Comparison of ENCODE assay signal across 22 cellular contexts in genomic region chr11:34379539-34379938, GRCh38. TPM values are rescaled to one million over a fixed set of nuclear protein-coding genes. Genes with fewer than 3 reads are reported as not detected.
DNase-seq lines count a peak whose midpoint lies in the region; ATAC-seq, FAIRE-seq and TF ChIP-seq lines count a peak whose summit lies in the region.
"Had no signal": no experiment of that assay in that cellular context is flagged by ENCODE, and none has a peak within 500 bp of the region (broad histone marks: within the 10 kb centered on the region; RNA-seq: fewer than 3 reads in every experiment).

No MANE protein-coding gene starts in this region.

- peaks cover 27% of the 10 kb centered on the region for H3K9me3 ChIP-seq in Loucy (ENCODE audit: insufficient read depth, low read depth, low read length)
- peaks cover 8% of the 10 kb centered on the region for H3K9me3 ChIP-seq in astrocyte (ENCODE audit: insufficient read depth, low read depth, low read length)
- H3K9me3 ChIP-seq in liver (ENCODE audit: control insufficient read depth in 4 of 4, low read length in 3 of 4) = peaks cover 3 to 11% (median 4%) of the 10 kb centered on the region in 4 donors

- peaks cover 19% of the 10 kb centered on the region for H3K9me3 Mint-ChIP-seq in astrocyte (ENCODE audit: unreplicated experiment)
- H3K9me3 Mint-ChIP-seq in stimulated activated memory B cell treated with anti-CD40 and anti-IgM and Interleukin-4, amounts not matched to agents 10 μg/mL and 1 μg/mL and 100 μg/mL, for 72 hours = peaks cover 14% of the 10 kb centered on the region
- peaks cover 24% of the 10 kb centered on the region for H3K9me3 Mint-ChIP-seq in activated CD8-positive, alpha-beta T cell treated with anti-CD3 and anti-CD28 coated beads, Interleukin-2, amount 10 ng/mL, durations not matched to agents 7 days and 5 days (ENCODE audit: insufficient read depth)

- no peaks in the 10 kb centered on the region for H3K36me3 ChIP-seq in Loucy (ENCODE audit: insufficient read depth, low read length)
- H3K36me3 ChIP-seq in astrocyte (ENCODE audit: insufficient read depth, low read length) = no peaks in the 10 kb centered on the region
- no peaks in the 10 kb centered on the region for H3K36me3 ChIP-seq in liver (ENCODE audit: control insufficient read depth in 4 of 4, insufficient read depth in 3 of 4, low read depth in 1 of 4, low read length in 3 of 4)
- H3K36me3 ChIP-seq: Peyer's patch, SJSA1 had no signal

- H3K27me3 ChIP-seq in Loucy (ENCODE audit: insufficient read depth, low read length, poor library complexity, severe bottlenecking) (no peaks in the 10 kb centered on the region), astrocyte (ENCODE audit: insufficient read depth, low read length) (no peaks in the 10 kb centered on the region), liver (ENCODE audit: control insufficient read depth in 4 of 4, insufficient read depth in 4 of 4, low read length in 3 of 4) (no peaks in the 10 kb centered on the region)
- H3K27me3 ChIP-seq: BLaER1 treated with 17β-estradiol and CSF1 and Interleukin-3, amounts not matched to agents 10 nM and 100 nM; Peyer's patch; SJSA1 had no signal

- H3K27ac ChIP-seq in astrocyte (ENCODE audit: low read depth, low read length) = peak overlapping the region; percentile 47
- H3K27ac ChIP-seq in liver (ENCODE audit: low read depth in 1 of 2, low read length in 2 of 2) = peak overlapping the region in 1 of 2 donors; percentile 27
- H3K27ac ChIP-seq: BLaER1 treated with 17β-estradiol and CSF1 and Interleukin-3, amounts not matched to agents 10 nM and 100 nM; Peyer's patch; SJSA1 had no signal

- CTCF ChIA-PET in activated CD8-positive, alpha-beta T cell treated with anti-CD3 and anti-CD28 coated beads, Interleukin-2, amount 10 ng/mL, durations not matched to agents 7 days and 5 days (lab: Charles Lee) = no interaction called here

- DNase-seq in astrocyte (ENCODE audit: low read depth) = no peak
- no peak for DNase-seq in NCI-H1105 (lab: John Stamatoyannopoulos, UW)
- no peak for DNase-seq in activated CD8-positive, alpha-beta T cell treated with anti-CD3 and anti-CD28 coated beads, Interleukin-2, amount 10 ng/mL, durations not matched to agents 7 days and 5 days
- no peak for DNase-seq in GM10266 (ENCODE audit: extremely low spot score)
- DNase-seq: ACHN; Caco-2; CD4-positive, alpha-beta memory T cell; DND-41; Karpas-422; NCI-H1417; NCI-H1694 treated with DMSO at 0.1 percent for 48 hours; NCI-H446; NCI-H526; Peyer's patch had no signal

- H3F3A ChIP-seq in Loucy (ENCODE audit: low read depth) = peaks cover 8% of the 10 kb centered on the region; the same call in 1 of the 2 replicates

- H3K79me2 ChIP-seq in Loucy (ENCODE audit: insufficient read depth, low read length) (no peaks in the 10 kb centered on the region), astrocyte (ENCODE audit: insufficient read depth, low read length) (no peaks in the 10 kb centered on the region)

- peaks cover 8% of the 10 kb centered on the region for H3K4me1 Mint-ChIP-seq in astrocyte (ENCODE audit: low read depth, unreplicated experiment)
- H3K4me1 Mint-ChIP-seq in stimulated activated memory B cell treated with anti-CD40 and anti-IgM and Interleukin-4, amounts not matched to agents 10 μg/mL and 1 μg/mL and 100 μg/mL, for 72 hours = no peaks in the 10 kb centered on the region
- peaks cover 2% of the 10 kb centered on the region for H3K4me1 Mint-ChIP-seq in activated CD8-positive, alpha-beta T cell treated with anti-CD3 and anti-CD28 coated beads, Interleukin-2, amount 10 ng/mL, durations not matched to agents 7 days and 5 days (ENCODE audit: low read depth)
- H3K4me1 Mint-ChIP-seq: CD4-positive, alpha-beta memory T cell had no signal

- WGBS in liver = 31% methylated on average over 1 of the region's 1 CpG

- H3K36me3 Mint-ChIP-seq in astrocyte (ENCODE audit: low read depth, unreplicated experiment) = peaks cover 3% of the 10 kb centered on the region
- peaks cover 8% of the 10 kb centered on the region for H3K36me3 Mint-ChIP-seq in stimulated activated memory B cell treated with anti-CD40 and anti-IgM and Interleukin-4, amounts not matched to agents 10 μg/mL and 1 μg/mL and 100 μg/mL, for 72 hours
- peaks cover 7% of the 10 kb centered on the region for H3K36me3 Mint-ChIP-seq in activated CD8-positive, alpha-beta T cell treated with anti-CD3 and anti-CD28 coated beads, Interleukin-2, amount 10 ng/mL, durations not matched to agents 7 days and 5 days (ENCODE audit: low read depth)

- no peak for ATAC-seq in stimulated activated memory B cell treated with anti-CD40 and anti-IgM and Interleukin-4, amounts not matched to agents 10 μg/mL and 1 μg/mL and 100 μg/mL, for 72 hours
- no peak for ATAC-seq in activated CD8-positive, alpha-beta T cell treated with anti-CD3 and anti-CD28 coated beads, Interleukin-2, amount 10 ng/mL, durations not matched to agents 7 days and 5 days
- ATAC-seq: Right ventricle myocardium inferior had no signal

- no peak for FAIRE-seq in astrocyte (lab: Jason Lieb, UNC)
- FAIRE-seq: G401.6, GM19239 had no signal

- H3K27me3 Mint-ChIP-seq in astrocyte (ENCODE audit: low read depth, unreplicated experiment) = no peaks in the 10 kb centered on the region
- H3K27me3 Mint-ChIP-seq in stimulated activated memory B cell treated with anti-CD40 and anti-IgM and Interleukin-4, amounts not matched to agents 10 μg/mL and 1 μg/mL and 100 μg/mL, for 72 hours = peaks cover 19% of the 10 kb centered on the region
- H3K27me3 Mint-ChIP-seq in activated CD8-positive, alpha-beta T cell treated with anti-CD3 and anti-CD28 coated beads, Interleukin-2, amount 10 ng/mL, durations not matched to agents 7 days and 5 days (ENCODE audit: low read depth) = peaks cover 7% of the 10 kb centered on the region

- H3K4me2 ChIP-seq in Loucy (ENCODE audit: low read depth, low read length, poor library complexity, severe bottlenecking) (peak overlapping the region; percentile 60), astrocyte (ENCODE audit: low read length) (no peak overlapping the region)
- H3K4me2 ChIP-seq: BLaER1 treated with 17β-estradiol and CSF1 and Interleukin-3, amounts not matched to agents 10 nM and 100 nM had no signal

- peaks cover 22% of the 10 kb centered on the region for H3K4me1 ChIP-seq in Loucy (ENCODE audit: insufficient read depth, low read length, poor library complexity, severe bottlenecking)
- peaks cover 7% of the 10 kb centered on the region for H3K4me1 ChIP-seq in astrocyte (ENCODE audit: insufficient read depth, low read length)
- H3K4me1 ChIP-seq in liver (ENCODE audit: control insufficient read depth in 4 of 4, insufficient read depth in 4 of 4, low read length in 3 of 4) = peaks cover 2 to 14% (median 6%) of the 10 kb centered on the region in 4 donors
- H3K4me1 ChIP-seq: BLaER1 treated with 17β-estradiol and CSF1 and Interleukin-3, amounts not matched to agents 10 nM and 100 nM; Caco-2; Peyer's patch had no signal

- H3K9ac ChIP-seq in Loucy (ENCODE audit: low read depth, low read length, poor library complexity, severe bottlenecking) = peak overlapping the region; percentile 6
- no peak overlapping the region for H3K9ac ChIP-seq in astrocyte (ENCODE audit: low read length)
- no peak overlapping the region for H3K9ac ChIP-seq in liver (ENCODE audit: low read depth in 1 of 2, low read length in 2 of 2)
- H3K9ac ChIP-seq: BLaER1 treated with 17β-estradiol and CSF1 and Interleukin-3, amounts not matched to agents 10 nM and 100 nM had no signal

- H2AFZ ChIP-seq in Loucy (ENCODE audit: low read length) (no peak overlapping the region), astrocyte (ENCODE audit: low read depth, low read length) (no peak overlapping the region)

- POLR2A ChIA-PET in activated CD8-positive, alpha-beta T cell treated with anti-CD3 and anti-CD28 coated beads, Interleukin-2, amount 10 ng/mL, durations not matched to agents 7 days and 5 days (lab: Charles Lee) = no interaction called here

- H4K20me1 ChIP-seq in Loucy (ENCODE audit: insufficient read depth, low read length, poor library complexity, severe bottlenecking) (no peaks in the 10 kb centered on the region), astrocyte (ENCODE audit: insufficient read depth, low read length) (no peaks in the 10 kb centered on the region)
- H4K20me1 ChIP-seq: BLaER1 treated with 17β-estradiol and CSF1 and Interleukin-3, amounts not matched to agents 10 nM and 100 nM had no signal

- TF ChIP-seq CTCF in Loucy (conservative IDR thresholded peaks at IDR 0.05; ENCODE audit: low read length) (no peak), astrocyte (IDR thresholded peaks at IDR 0.05; ENCODE audit: insufficient read depth, low read depth, low read length) (no peak), liver (IDR thresholded peaks at IDR 0.05; ENCODE audit: low read depth, low read length, missing input control) (no peak), GM10266 (IDR thresholded peaks at IDR 0.05; ENCODE audit: control insufficient read depth, insufficient read depth, low read depth, missing control alignments) (no peak)

- H3K4me3 Mint-ChIP-seq in astrocyte (ENCODE audit: unreplicated experiment) = no peak overlapping the region
- H3K4me3 Mint-ChIP-seq in stimulated activated memory B cell treated with anti-CD40 and anti-IgM and Interleukin-4, amounts not matched to agents 10 μg/mL and 1 μg/mL and 100 μg/mL, for 72 hours = no peak overlapping the region
- no peak overlapping the region for H3K4me3 Mint-ChIP-seq in activated CD8-positive, alpha-beta T cell treated with anti-CD3 and anti-CD28 coated beads, Interleukin-2, amount 10 ng/mL, durations not matched to agents 7 days and 5 days
- H3K4me3 Mint-ChIP-seq: CD4-positive, alpha-beta memory T cell had no signal

- peak; percentile 29 to 37 for TF ChIP-seq RAD21 in liver (IDR thresholded peaks at IDR 0.05)

- H3K9me2 ChIP-seq in Loucy (replicated peaks; ENCODE audit: low read depth, low read length) = no peaks in the 10 kb centered on the region

- H3K27ac Mint-ChIP-seq in astrocyte (ENCODE audit: unreplicated experiment) = no peak overlapping the region
- no peak overlapping the region for H3K27ac Mint-ChIP-seq in stimulated activated memory B cell treated with anti-CD40 and anti-IgM and Interleukin-4, amounts not matched to agents 10 μg/mL and 1 μg/mL and 100 μg/mL, for 72 hours
- H3K27ac Mint-ChIP-seq in activated CD8-positive, alpha-beta T cell treated with anti-CD3 and anti-CD28 coated beads, Interleukin-2, amount 10 ng/mL, durations not matched to agents 7 days and 5 days = no peak overlapping the region
- H3K27ac Mint-ChIP-seq: CD4-positive, alpha-beta memory T cell had no signal

- H3K4me3 ChIP-seq in Loucy (ENCODE audit: low read length, poor library complexity, severe bottlenecking) = peak overlapping the region; percentile 50
- no peak overlapping the region for H3K4me3 ChIP-seq in astrocyte (ENCODE audit: insufficient read depth, low read depth, low read length)
- no peak overlapping the region for H3K4me3 ChIP-seq in liver (ENCODE audit: low read depth in 1 of 3, low read length in 3 of 3)
- H3K4me3 ChIP-seq: BLaER1 treated with 17β-estradiol and CSF1 and Interleukin-3, amounts not matched to agents 10 nM and 100 nM; Peyer's patch; SJSA1 had no signal

RNA-seq across cellular contexts. Expression of gene ABTB2, which starts 21.7 kb away (rescaled TPM):
- total RNA-seq in astrocyte (12.2 and 14.1 TPM in 2 replicates), liver (1 to 10 TPM; 5.1 to 8.9 TPM)
- 1 to 10 TPM; 2.4 to 7.1 TPM for polyA plus RNA-seq in liver
- total RNA-seq in activated CD8-positive, alpha-beta T cell treated with anti-CD3 and anti-CD28 coated beads, Interleukin-2, amount 10 ng/mL, durations not matched to agents 7 days and 5 days = under 1 TPM; 0.97 TPM
- polyA plus RNA-seq: CD4-positive, alpha-beta memory T cell had no signal

RNA-seq across cellular contexts. Expression of gene CAT, which starts 59.2 kb away (rescaled TPM):
- total RNA-seq in astrocyte (16.5 and 17.6 TPM in 2 replicates), liver (100 to 1,000 TPM; 503 to 620 TPM)
- 100 to 1,000 TPM; 270 to 273 TPM for polyA plus RNA-seq in liver
- 10 to 100 TPM; 35.0 to 37.7 TPM for total RNA-seq in activated CD8-positive, alpha-beta T cell treated with anti-CD3 and anti-CD28 coated beads, Interleukin-2, amount 10 ng/mL, durations not matched to agents 7 days and 5 days

Comparison
In these comparisons a context has a peak if more than half of its experiments do, and no peak if none do; other contexts are left out.
1. RNA of gene CAT, which starts 59.2 kb away (total RNA-seq): 503 to 620 TPM in liver; 35.0 to 37.7 TPM in activated CD8-positive, alpha-beta T cell treated with anti-CD3 and anti-CD28 coated beads, Interleukin-2, amount 10 ng/mL, durations not matched to agents 7 days and 5 days and 16.5 to 17.6 TPM in astrocyte; every median in the first group is over 10 times any median in the second.